6 cellular contexts compared by ENCODE assay signal in genomic region chrX:48779399-48779798, GRCh38. TPM values are rescaled to one million over a fixed set of nuclear protein-coding genes. Genes with fewer than 3 reads are reported as not detected.
"Had no signal": no experiment of that assay in that cellular context is flagged by ENCODE, and none has a peak within 500 bp of the region (broad histone marks: within the 10 kb centered on the region; RNA-seq: fewer than 3 reads in every experiment).

No MANE protein-coding gene starts in this region.

- DNase-seq: H9, HCEC 1CT, IMR-90 had no signal

- ATAC-seq: GM23338 had no signal

- H3K4me3 ChIP-seq: GM23338 had no signal

RNA-seq across cellular contexts. Expression of gene GATA1, which starts 7.0 kb away (rescaled TPM):
- total RNA-seq: GM23338, H1, H9, HT-29, IMR-90 had no signal

RNA-seq across cellular contexts. Expression of gene GLOD5, which starts 17.9 kb away (rescaled TPM):
- total RNA-seq: GM23338, H1, H9, HT-29, IMR-90 had no signal

RNA-seq across cellular contexts. Expression of gene ERAS, which starts 46.9 kb away (rescaled TPM):
- total RNA-seq: H1, H9, HT-29, IMR-90 had no signal

RNA-seq across cellular contexts. Expression of gene PCSK1N, which starts 56.0 kb away (rescaled TPM):
- total RNA-seq: HT-29, IMR-90 had no signal
